In the genomic region with DNA sequence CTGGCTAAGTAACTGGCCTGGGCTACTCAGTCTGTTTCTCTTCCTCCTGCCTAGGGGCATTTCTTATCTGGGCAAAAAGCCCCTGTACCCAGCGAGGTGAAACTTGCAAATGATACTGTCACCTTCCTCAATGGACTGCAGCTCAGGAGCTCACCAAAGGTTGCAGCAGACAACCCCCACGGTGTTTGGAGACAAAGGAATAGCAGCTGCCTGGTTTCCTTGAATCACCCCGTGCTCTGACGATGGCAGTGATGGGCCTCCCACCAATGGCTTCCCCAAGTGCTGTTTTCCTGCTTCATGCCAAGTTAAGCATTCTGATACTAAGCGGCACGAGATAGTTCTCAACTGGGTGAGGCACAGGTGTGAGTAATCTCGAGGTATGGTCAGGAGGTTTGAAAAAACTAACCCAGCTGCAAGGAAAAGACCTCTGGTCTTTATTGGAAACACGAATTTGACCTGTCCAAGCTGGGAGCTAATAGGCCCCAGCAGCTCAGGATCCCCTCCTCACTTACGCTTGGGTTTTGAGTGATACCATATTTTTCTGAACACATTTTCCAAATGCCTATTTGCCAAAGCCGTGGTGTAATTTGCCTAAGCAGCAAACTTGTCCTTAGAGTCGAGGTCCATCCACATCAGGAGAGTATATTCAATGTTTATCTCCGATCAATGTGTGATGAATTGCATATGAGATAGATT, we compare ENCODE assay signal across 8 cellular contexts.
DNase-seq lines count a peak whose midpoint lies in the region; ATAC-seq, FAIRE-seq and TF ChIP-seq lines count a peak whose summit lies in the region.

No MANE protein-coding gene starts in this region.

- H3K4me3 Mint-ChIP-seq in WTC11 (no peak overlapping the region), nephron progenitor cell (no peak overlapping the region)

- H3K36me3 Mint-ChIP-seq in WTC11 (no peaks in the 10 kb centered on the region), nephron progenitor cell (ENCODE audit: low read depth) (no peaks in the 10 kb centered on the region)

- H3K27ac Mint-ChIP-seq in WTC11 = peak overlapping the region; percentile 80
- peak overlapping the region; percentile 2 for H3K27ac Mint-ChIP-seq in nephron progenitor cell

- TF ChIP-seq CTCF in WTC11 (IDR thresholded peaks at IDR 0.05) = no peak
- no peak for TF ChIP-seq CTCF in nephron progenitor cell (IDR thresholded peaks at IDR 0.05)

- H3K4me1 Mint-ChIP-seq in WTC11 (peaks cover 55% of the 10 kb centered on the region), nephron progenitor cell (peaks cover 41% of the 10 kb centered on the region)

- FAIRE-seq in GM12891 (lab: Jason Lieb, UNC) (peak; percentile 52), frontal cortex (lab: Jason Lieb, UNC) (no peak)

- CTCF ChIA-PET in WTC11 (lab: Charles Lee) = interaction anchor here (0.5 to 2.6 kb wide), 15 partner anchors 16 to 529 kb away, joined by 3 to 13 read pairs (median 4); partner anchors contain the start of gene ZNF217

- DNase-seq in GM12891 (ENCODE audit: insufficient read length, low spot score) (no peak), WTC11 (ENCODE audit: low spot score) (peak; percentile 34), nephron progenitor cell (peak; percentile 13), frontal cortex (ENCODE audit: low spot score in 2 of 2) (no peak), NCI-H1105 (lab: John Stamatoyannopoulos, UW) (no peak)
- DNase-seq in activated CD4-positive, alpha-beta T cell treated with anti-CD3 and anti-CD28 coated beads, Interleukin-2, amount 50 U/mL, for 4 hours = no peak

- POLR2A ChIA-PET in WTC11 (lab: Charles Lee) = no interaction called here

- H3K9me3 Mint-ChIP-seq in WTC11 (no peaks in the 10 kb centered on the region), nephron progenitor cell (no peaks in the 10 kb centered on the region)

- TF ChIP-seq POLR2A in GM12891 (IDR thresholded peaks at IDR 0.05; ENCODE audit: low read depth, low read length) = no peak

- H3K27me3 Mint-ChIP-seq in WTC11 (ENCODE audit: low read depth) = no peaks in the 10 kb centered on the region
- peaks cover 11% of the 10 kb centered on the region for H3K27me3 Mint-ChIP-seq in nephron progenitor cell (ENCODE audit: low read depth, poor library complexity)

- ATAC-seq in HG02870 (IDR thresholded peaks at IDR 0.05; ENCODE audit: unreplicated experiment) (peak; percentile 39), WTC11 (peak; percentile 71), GM21515 (IDR thresholded peaks at IDR 0.05; ENCODE audit: unreplicated experiment) (no peak)

TF ChIP-seq in GM12891, 5 proteins besides CTCF, POLR2A, EP300 and RAD21:
- no peak for TF ChIP-seq POLR2AphosphoS5 (IDR thresholded peaks at IDR 0.05; ENCODE audit: low read depth, low read length)
- TF ChIP-seq TAF1 (IDR thresholded peaks at IDR 0.05; ENCODE audit: low read depth, low read length) = no peak
- TF ChIP-seq SPI1 (IDR thresholded peaks at IDR 0.05; ENCODE audit: low read depth, low read length) = 0 out of 2 replicates have a peak, but pooled peaks have one; percentile 26
- peak; percentile 39; the same call in 1 of the 2 replicates for TF ChIP-seq POU2F2 (IDR thresholded peaks at IDR 0.05; ENCODE audit: low read depth, low read length)

TF ChIP-seq in WTC11, 78 proteins besides CTCF, POLR2A, EP300 and RAD21 (continues in another document):
- TF ChIP-seq, protein P1, sequence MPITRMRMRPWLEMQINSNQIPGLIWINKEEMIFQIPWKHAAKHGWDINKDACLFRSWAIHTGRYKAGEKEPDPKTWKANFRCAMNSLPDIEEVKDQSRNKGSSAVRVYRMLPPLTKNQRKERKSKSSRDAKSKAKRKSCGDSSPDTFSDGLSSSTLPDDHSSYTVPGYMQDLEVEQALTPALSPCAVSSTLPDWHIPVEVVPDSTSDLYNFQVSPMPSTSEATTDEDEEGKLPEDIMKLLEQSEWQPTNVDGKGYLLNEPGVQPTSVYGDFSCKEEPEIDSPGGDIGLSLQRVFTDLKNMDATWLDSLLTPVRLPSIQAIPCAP (CRISPR knock-in tag; IDR thresholded peaks at IDR 0.05) = no peak
- peak; percentile 63; the same call in 1 of the 2 replicates for TF ChIP-seq ETV6 (CRISPR knock-in tag; IDR thresholded peaks at IDR 0.05)
- TF ChIP-seq, protein P2, sequence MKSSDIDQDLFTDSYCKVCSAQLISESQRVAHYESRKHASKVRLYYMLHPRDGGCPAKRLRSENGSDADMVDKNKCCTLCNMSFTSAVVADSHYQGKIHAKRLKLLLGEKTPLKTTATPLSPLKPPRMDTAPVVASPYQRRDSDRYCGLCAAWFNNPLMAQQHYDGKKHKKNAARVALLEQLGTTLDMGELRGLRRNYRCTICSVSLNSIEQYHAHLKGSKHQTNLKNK (CRISPR knock-in tag; IDR thresholded peaks at IDR 0.05) = no peak
- TF ChIP-seq, protein P3, sequence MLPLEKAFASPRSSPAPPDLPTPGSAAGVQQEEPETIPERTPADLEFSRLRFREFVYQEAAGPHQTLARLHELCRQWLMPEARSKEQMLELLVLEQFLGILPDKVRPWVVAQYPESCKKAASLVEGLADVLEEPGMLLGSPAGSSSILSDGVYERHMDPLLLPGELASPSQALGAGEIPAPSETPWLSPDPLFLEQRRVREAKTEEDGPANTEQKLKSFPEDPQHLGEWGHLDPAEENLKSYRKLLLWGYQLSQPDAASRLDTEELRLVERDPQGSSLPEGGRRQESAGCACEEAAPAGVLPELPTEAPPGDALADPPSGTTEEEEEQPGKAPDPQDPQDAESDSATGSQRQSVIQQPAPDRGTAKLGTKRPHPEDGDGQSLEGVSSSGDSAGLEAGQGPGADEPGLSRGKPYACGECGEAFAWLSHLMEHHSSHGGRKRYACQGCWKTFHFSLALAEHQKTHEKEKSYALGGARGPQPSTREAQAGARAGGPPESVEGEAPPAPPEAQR (CRISPR knock-in tag; IDR thresholded peaks at IDR 0.05) = no peak
- no peak for TF ChIP-seq CBFB (CRISPR knock-in tag; IDR thresholded peaks at IDR 0.05; ENCODE audit: low read depth)
- no peak for TF ChIP-seq SOX15 (CRISPR knock-in tag; IDR thresholded peaks at IDR 0.05)
- TF ChIP-seq, protein P4, sequence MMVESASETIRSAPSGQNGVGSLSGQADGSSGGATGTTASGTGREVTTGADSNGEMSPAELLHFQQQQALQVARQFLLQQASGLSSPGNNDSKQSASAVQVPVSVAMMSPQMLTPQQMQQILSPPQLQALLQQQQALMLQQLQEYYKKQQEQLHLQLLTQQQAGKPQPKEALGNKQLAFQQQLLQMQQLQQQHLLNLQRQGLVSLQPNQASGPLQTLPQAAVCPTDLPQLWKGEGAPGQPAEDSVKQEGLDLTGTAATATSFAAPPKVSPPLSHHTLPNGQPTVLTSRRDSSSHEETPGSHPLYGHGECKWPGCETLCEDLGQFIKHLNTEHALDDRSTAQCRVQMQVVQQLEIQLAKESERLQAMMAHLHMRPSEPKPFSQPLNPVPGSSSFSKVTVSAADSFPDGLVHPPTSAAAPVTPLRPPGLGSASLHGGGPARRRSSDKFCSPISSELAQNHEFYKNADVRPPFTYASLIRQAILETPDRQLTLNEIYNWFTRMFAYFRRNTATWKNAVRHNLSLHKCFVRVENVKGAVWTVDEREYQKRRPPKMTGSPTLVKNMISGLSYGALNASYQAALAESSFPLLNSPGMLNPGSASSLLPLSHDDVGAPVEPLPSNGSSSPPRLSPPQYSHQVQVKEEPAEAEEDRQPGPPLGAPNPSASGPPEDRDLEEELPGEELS (CRISPR knock-in tag; IDR thresholded peaks at IDR 0.05) = no peak
- TF ChIP-seq MAX (CRISPR knock-in tag; IDR thresholded peaks at IDR 0.05) = peak; percentile 47; the same call in 1 of the 2 replicates
- TF ChIP-seq ZNF232 (CRISPR knock-in tag; IDR thresholded peaks at IDR 0.05) = no peak
- no peak for TF ChIP-seq ZNF671 (CRISPR knock-in tag; IDR thresholded peaks at IDR 0.05)
- 0 out of 2 replicates have a peak, but pooled peaks have one; percentile 15 for TF ChIP-seq ZNF423 (CRISPR knock-in tag; IDR thresholded peaks at IDR 0.05)
- TF ChIP-seq FOXK1 (CRISPR knock-in tag; IDR thresholded peaks at IDR 0.05) = peak; percentile 32; the same call in 1 of the 2 replicates
- TF ChIP-seq ZNF532 (CRISPR knock-in tag; IDR thresholded peaks at IDR 0.05; ENCODE audit: borderline replicate concordance) = no peak

Comparison
In these comparisons a context has a peak if more than half of its experiments do, and no peak if none do; other contexts are left out.
1. DNase-seq: peak in WTC11 (single experiment) and nephron progenitor cell (single experiment); none in GM12891 (single experiment), frontal cortex (0 of 2), activated CD4-positive, alpha-beta T cell treated with anti-CD3 and anti-CD28 coated beads, Interleukin-2, amount 50 U/mL, for 4 hours (0 of 2) and NCI-H1105 (single experiment).